In genomic region chr18:617970-618504, GRCh38 we compare ENCODE assay signal across 1 cellular context.
TF ChIP-seq lines count a peak whose summit lies in the region.

No MANE protein-coding gene starts in this region.

TF ChIP-seq in K562, 482 proteins besides CTCF, POLR2A, EP300 and RAD21 (continued from another document):
- TF ChIP-seq RBM14 (IDR thresholded peaks at IDR 0.05; ENCODE audit: borderline replicate concordance, insufficient read depth, low read depth, low read length) (no peak), CREB3 (tag; conservative IDR thresholded peaks at IDR 0.05; ENCODE audit: low read depth) (peak; percentile 63; the same call in 1 of the 2 replicates), EGR1 (conservative IDR thresholded peaks at IDR 0.05) (no peak), SRSF7 (optimal IDR thresholded peaks at IDR 0.05; ENCODE audit: low read depth, low read length) (no peak), TFAP4 (CRISPR knock-in tag; IDR thresholded peaks at IDR 0.05; ENCODE audit: borderline replicate concordance) (no peak), ZNF668 (CRISPR knock-in tag; IDR thresholded peaks at IDR 0.05) (no peak), HDAC8 (tag; IDR thresholded peaks at IDR 0.05) (no peak), CHD1 (IDR thresholded peaks at IDR 0.05; ENCODE audit: low read length) (no peak), XRCC3 (IDR thresholded peaks at IDR 0.05) (no peak), CEBPG (CRISPR knock-in tag; IDR thresholded peaks at IDR 0.05) (no peak), CEBPG (tag; conservative IDR thresholded peaks at IDR 0.05 in 1 of 2, IDR thresholded peaks at IDR 0.05 in 1 of 2) (no peak), ZNF217 (CRISPR knock-in tag; IDR thresholded peaks at IDR 0.05) (no peak), XRCC5 (IDR thresholded peaks at IDR 0.05; ENCODE audit: low read depth, low read length) (0 out of 2 replicates have a peak, but pooled peaks have one; percentile 36), ZNF518B (CRISPR knock-in tag; IDR thresholded peaks at IDR 0.05) (no peak), DEAF1 (CRISPR knock-in tag; IDR thresholded peaks at IDR 0.05) (no peak), TRIM25 (IDR thresholded peaks at IDR 0.05; ENCODE audit: borderline replicate concordance) (no peak), GATAD2B (IDR thresholded peaks at IDR 0.05; ENCODE audit: borderline replicate concordance) (peak; percentile 60; the same call in 1 of the 2 replicates), ZNF655 (CRISPR knock-in tag; IDR thresholded peaks at IDR 0.05) (no peak), HCFC1 (IDR thresholded peaks at IDR 0.05; ENCODE audit: low read depth, low read length) (no peak), HIVEP1 (CRISPR knock-in tag; IDR thresholded peaks at IDR 0.05) (no peak), TSHZ1 (CRISPR knock-in tag; IDR thresholded peaks at IDR 0.05) (no peak), NCOA1 (IDR thresholded peaks at IDR 0.05; ENCODE audit: low read depth) (peak; percentile 94), ZNF282 (CRISPR knock-in tag; IDR thresholded peaks at IDR 0.05) (no peak), ZBTB7A (IDR thresholded peaks at IDR 0.05; ENCODE audit: borderline replicate concordance, control insufficient read depth, low read depth, low read length) (no peak), ZNF143 (CRISPR knock-in tag; IDR thresholded peaks at IDR 0.05) (no peak), CBFB (CRISPR knock-in tag; IDR thresholded peaks at IDR 0.05) (no peak), ZEB2 (IDR thresholded peaks at IDR 0.05) (peak; percentile 93), BHLHE40 (IDR thresholded peaks at IDR 0.05; ENCODE audit: low read length) (peak; percentile 64), KLF1 (tag; IDR thresholded peaks at IDR 0.05) (no peak), CREB1 (IDR thresholded peaks at IDR 0.05) (peak; percentile 85), CREB1 (CRISPR knock-in tag; IDR thresholded peaks at IDR 0.05) (no peak), STAT5A (IDR thresholded peaks at IDR 0.05; ENCODE audit: borderline replicate concordance, low read length) (peak; percentile 98), SIN3B (IDR thresholded peaks at IDR 0.05; ENCODE audit: low read depth) (no peak), HDGF (IDR thresholded peaks at IDR 0.05) (no peak), BRD9 (IDR thresholded peaks at IDR 0.05; ENCODE audit: low read depth, partially characterized antibody) (peak; percentile 76), HNRNPH1 (optimal IDR thresholded peaks at IDR 0.05; ENCODE audit: low read depth, low read length) (no peak), ESRRA (IDR thresholded peaks at IDR 0.05; ENCODE audit: borderline replicate concordance, low read depth) (peak; percentile 73; the same call in 1 of the 2 replicates), TEAD1 (CRISPR knock-in tag; IDR thresholded peaks at IDR 0.05) (peak in 1 of 2 experiments; percentile 58; a peak in 1 of 4 replicates), ZKSCAN1 (IDR thresholded peaks at IDR 0.05; ENCODE audit: low read depth, low read length) (no peak), ZNF764 (CRISPR knock-in tag; IDR thresholded peaks at IDR 0.05; ENCODE audit: low read depth) (no peak), MBD2 (IDR thresholded peaks at IDR 0.05; ENCODE audit: borderline replicate concordance, low read depth) (peak; percentile 84; the same call in 1 of the 2 replicates), PRDM10 (IDR thresholded peaks at IDR 0.05; ENCODE audit: partially characterized antibody) (peak; percentile 6), TCF7L2 (IDR thresholded peaks at IDR 0.05; ENCODE audit: low read depth, low read length) (no peak)
